In the genomic region with DNA sequence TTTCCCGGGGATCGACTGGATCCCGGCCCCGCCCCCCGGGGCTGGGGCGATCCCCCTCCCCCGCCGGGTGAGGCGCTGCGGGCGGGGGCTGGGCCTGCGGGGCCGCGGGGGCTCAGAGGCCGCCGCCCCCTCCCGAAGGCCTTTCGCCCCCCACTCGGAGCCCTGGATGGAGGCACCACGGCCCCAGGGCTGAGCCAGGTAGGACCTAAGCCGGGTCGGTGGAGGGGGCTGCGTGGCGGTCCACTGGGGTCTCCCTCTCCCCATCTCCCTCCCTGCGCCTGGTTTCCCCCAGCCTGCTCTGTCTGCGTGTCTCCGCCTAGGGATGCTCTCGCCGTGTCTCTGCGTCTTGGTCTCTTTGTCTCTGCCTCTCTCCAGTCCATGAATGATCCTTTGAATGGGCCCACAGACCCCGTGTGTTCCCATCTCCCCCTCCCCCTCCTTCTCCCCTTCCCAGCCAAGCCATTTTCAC, we compare ENCODE assay signal across 9 cellular contexts. TPM values are rescaled to one million over a fixed set of nuclear protein-coding genes. Genes with fewer than 3 reads are reported as not detected.
DNase-seq lines count a peak whose midpoint lies in the region; ATAC-seq and TF ChIP-seq lines count a peak whose summit lies in the region.
"Had no signal": no experiment of that assay in that cellular context is flagged by ENCODE, and none has a peak within 500 bp of the region (broad histone marks: within the 10 kb centered on the region; RNA-seq: fewer than 3 reads in every experiment).

No MANE protein-coding gene starts in this region.

- TF ChIP-seq CTCF in DOHH2 (IDR thresholded peaks at IDR 0.05; ENCODE audit: low read depth, low read length, poor library complexity, severe bottlenecking) (no peak), fibroblast of villous mesenchyme (IDR thresholded peaks at IDR 0.05; ENCODE audit: insufficient read depth, low read depth, low read length) (no peak)

- H3K4me1 ChIP-seq in DOHH2 (ENCODE audit: control insufficient read depth, low read length), result peaks cover 11% of the 10 kb centered on the region

- H3K4me3 ChIP-seq in DOHH2 (ENCODE audit: low read length) (peak overlapping the region; percentile 73), fibroblast of villous mesenchyme (ENCODE audit: low read depth, low read length) (peak overlapping the region; percentile 83)

- H3K27me3 ChIP-seq in DOHH2 (ENCODE audit: control insufficient read depth, low read length), result no peaks in the 10 kb centered on the region

- no peak overlapping the region for H3K27ac ChIP-seq in DOHH2 (ENCODE audit: low read depth, low read length)

- H3K79me2 ChIP-seq in DOHH2 (ENCODE audit: control insufficient read depth, low read length), result peaks cover 9% of the 10 kb centered on the region

- DNase-seq in fibroblast of villous mesenchyme (ENCODE audit: low read depth), result peak; percentile 13
- peak; percentile 61 for DNase-seq in retina
- DNase-seq in NCI-H187 treated with DMSO at 0.1 percent for 48 hours (lab: John Stamatoyannopoulos, UW), result no peak
- DNase-seq in erythroblast (lab: John Stamatoyannopoulos, UW), result no peak

- H3K9me3 ChIP-seq in DOHH2 (ENCODE audit: control insufficient read depth, insufficient read depth, low read length), result no peaks in the 10 kb centered on the region

- no peaks in the 10 kb centered on the region for H3K9me2 ChIP-seq in DOHH2 (replicated peaks; ENCODE audit: control insufficient read depth, low read length)

- H3K36me3 ChIP-seq in DOHH2 (ENCODE audit: control insufficient read depth, low read length), result peaks cover 4% of the 10 kb centered on the region; the same call in 1 of the 2 replicates

- no peak for TF ChIP-seq POLR2A in erythroblast (IDR thresholded peaks at IDR 0.05; ENCODE audit: low read length)

- H4K20me1 ChIP-seq in DOHH2 (ENCODE audit: control insufficient read depth, insufficient read depth, low read depth, low read length), result no peaks in the 10 kb centered on the region

- H3K4me2 ChIP-seq in DOHH2 (ENCODE audit: low read length), result peak overlapping the region; percentile 89

- ATAC-seq in SK-N-SH treated with all-trans-retinoic acid at 6 μM for 48 hours, result peak; percentile 3; the same call in 2 of the 3 replicates
- no peak for ATAC-seq in GM19467 (IDR thresholded peaks at IDR 0.05; ENCODE audit: unreplicated experiment)
- ATAC-seq in GM21723 (IDR thresholded peaks at IDR 0.05; ENCODE audit: unreplicated experiment), result no peak

- H3F3A ChIP-seq in DOHH2 (ENCODE audit: control insufficient read depth, insufficient read depth), result 0 out of 2 replicates have a peak, but pooled peaks cover 2% of the 10 kb centered on the region

TF ChIP-seq in SK-N-SH treated with all-trans-retinoic acid at 6 μM for 48 hours, 23 proteins besides CTCF, POLR2A, EP300 and RAD21:
- no peak for TF ChIP-seq GLIS3 (CRISPR knock-in tag; IDR thresholded peaks at IDR 0.05)
- TF ChIP-seq, protein P1, sequence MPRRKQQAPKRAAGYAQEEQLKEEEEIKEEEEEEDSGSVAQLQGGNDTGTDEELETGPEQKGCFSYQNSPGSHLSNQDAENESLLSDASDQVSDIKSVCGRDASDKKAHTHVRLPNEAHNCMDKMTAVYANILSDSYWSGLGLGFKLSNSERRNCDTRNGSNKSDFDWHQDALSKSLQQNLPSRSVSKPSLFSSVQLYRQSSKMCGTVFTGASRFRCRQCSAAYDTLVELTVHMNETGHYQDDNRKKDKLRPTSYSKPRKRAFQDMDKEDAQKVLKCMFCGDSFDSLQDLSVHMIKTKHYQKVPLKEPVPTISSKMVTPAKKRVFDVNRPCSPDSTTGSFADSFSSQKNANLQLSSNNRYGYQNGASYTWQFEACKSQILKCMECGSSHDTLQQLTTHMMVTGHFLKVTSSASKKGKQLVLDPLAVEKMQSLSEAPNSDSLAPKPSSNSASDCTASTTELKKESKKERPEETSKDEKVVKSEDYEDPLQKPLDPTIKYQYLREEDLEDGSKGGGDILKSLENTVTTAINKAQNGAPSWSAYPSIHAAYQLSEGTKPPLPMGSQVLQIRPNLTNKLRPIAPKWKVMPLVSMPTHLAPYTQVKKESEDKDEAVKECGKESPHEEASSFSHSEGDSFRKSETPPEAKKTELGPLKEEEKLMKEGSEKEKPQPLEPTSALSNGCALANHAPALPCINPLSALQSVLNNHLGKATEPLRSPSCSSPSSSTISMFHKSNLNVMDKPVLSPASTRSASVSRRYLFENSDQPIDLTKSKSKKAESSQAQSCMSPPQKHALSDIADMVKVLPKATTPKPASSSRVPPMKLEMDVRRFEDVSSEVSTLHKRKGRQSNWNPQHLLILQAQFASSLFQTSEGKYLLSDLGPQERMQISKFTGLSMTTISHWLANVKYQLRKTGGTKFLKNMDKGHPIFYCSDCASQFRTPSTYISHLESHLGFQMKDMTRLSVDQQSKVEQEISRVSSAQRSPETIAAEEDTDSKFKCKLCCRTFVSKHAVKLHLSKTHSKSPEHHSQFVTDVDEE (CRISPR knock-in tag; IDR thresholded peaks at IDR 0.05), result no peak
- no peak for TF ChIP-seq OSR1 (CRISPR knock-in tag; IDR thresholded peaks at IDR 0.05)

RNA-seq across cellular contexts. Expression of gene TMEM256, which starts 1.6 kb away (rescaled TPM):
- 147 and 162 TPM in 2 replicates for total RNA-seq in fibroblast of villous mesenchyme

RNA-seq across cellular contexts. Expression of gene NLGN2, which starts 2.2 kb away (rescaled TPM):
- 8.1 and 9.5 TPM in 2 replicates for total RNA-seq in fibroblast of villous mesenchyme

RNA-seq across cellular contexts. Expression of gene PLSCR3, which starts 11.1 kb away (rescaled TPM):
- 16.8 and 28.3 TPM in 2 replicates for total RNA-seq in fibroblast of villous mesenchyme

RNA-seq across cellular contexts. Expression of gene SPEM1, which starts 14.7 kb away (rescaled TPM):
- total RNA-seq in fibroblast of villous mesenchyme, result not detected in 2 replicates
- total RNA-seq: lung microvascular endothelial cell had no signal

RNA-seq across cellular contexts. Expression of gene SPEM2, which starts 20.0 kb away (rescaled TPM):
- not detected in 2 replicates for total RNA-seq in fibroblast of villous mesenchyme
- total RNA-seq: lung microvascular endothelial cell had no signal

Comparison
In these comparisons a context has a peak if more than half of its experiments do, and no peak if none do; other contexts are left out.
1. DNase-seq: peak in fibroblast of villous mesenchyme (single experiment) and retina (single experiment); none in NCI-H187 treated with DMSO at 0.1 percent for 48 hours (single experiment) and erythroblast (0 of 2).